Comparison of ENCODE assay signal across 8 cellular contexts in the genomic region with DNA sequence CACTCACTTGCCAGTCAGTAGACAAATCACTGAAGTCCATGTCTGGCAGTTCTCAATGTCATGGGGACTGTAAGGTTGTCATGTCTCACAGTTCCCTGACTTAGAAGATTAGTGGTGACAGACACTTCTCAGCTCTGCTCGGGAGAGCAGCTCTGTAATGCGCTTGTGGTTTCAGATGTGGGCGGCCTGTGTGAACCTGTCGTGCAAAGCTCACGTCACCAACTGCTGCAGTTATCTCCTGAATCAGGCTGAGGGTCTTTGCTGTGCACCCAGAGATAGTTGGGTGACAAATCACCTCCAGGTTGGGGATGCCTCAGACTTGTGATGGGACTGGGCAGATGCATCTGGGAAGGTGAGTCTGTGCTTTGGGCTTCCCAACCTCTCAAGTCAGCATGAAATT. TPM values are rescaled to one million over a fixed set of nuclear protein-coding genes. Genes with fewer than 3 reads are reported as not detected.
DNase-seq lines count a peak whose midpoint lies in the region; ATAC-seq and TF ChIP-seq lines count a peak whose summit lies in the region.

A gene with protein sequence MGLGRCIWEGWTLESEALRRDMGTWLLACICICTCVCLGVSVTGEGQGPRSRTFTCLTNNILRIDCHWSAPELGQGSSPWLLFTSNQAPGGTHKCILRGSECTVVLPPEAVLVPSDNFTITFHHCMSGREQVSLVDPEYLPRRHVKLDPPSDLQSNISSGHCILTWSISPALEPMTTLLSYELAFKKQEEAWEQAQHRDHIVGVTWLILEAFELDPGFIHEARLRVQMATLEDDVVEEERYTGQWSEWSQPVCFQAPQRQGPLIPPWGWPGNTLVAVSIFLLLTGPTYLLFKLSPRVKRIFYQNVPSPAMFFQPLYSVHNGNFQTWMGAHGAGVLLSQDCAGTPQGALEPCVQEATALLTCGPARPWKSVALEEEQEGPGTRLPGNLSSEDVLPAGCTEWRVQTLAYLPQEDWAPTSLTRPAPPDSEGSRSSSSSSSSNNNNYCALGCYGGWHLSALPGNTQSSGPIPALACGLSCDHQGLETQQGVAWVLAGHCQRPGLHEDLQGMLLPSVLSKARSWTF (plus strand): TSS at position 261 of the 400 bp plus-strand sequence. CDS start 64 bp downstream, at position 325.

- intact Hi-C loops in activated T-helper 2 cell treated with anti-CD3 and anti-CD28 coated beads, Interferon-gamma antibody, Interleukin-2, Interleukin-4, amounts not matched to agents 10 μg/mL and 5 μg/mL and 100 μg/mL, durations not matched to agents 14 hours and 24 hours and 36 hours (cut with micrococcal nuclease), result loop anchor here (2.0 kb wide), 1 partner anchor 31 kb away; no protein-coding TSS in a partner anchor

- H3K36me3 Mint-ChIP-seq in activated T-helper 2 cell treated with anti-CD3 and anti-CD28 coated beads, Interferon-gamma antibody, Interleukin-2, Interleukin-4, amounts not matched to agents 10 μg/mL and 5 μg/mL and 100 μg/mL, durations not matched to agents 14 hours and 24 hours and 36 hours (ENCODE audit: low read depth), result peaks cover 34% of the 10 kb centered on the region
- H3K36me3 Mint-ChIP-seq in GM23338 (ENCODE audit: low read depth), result peaks cover 36% of the 10 kb centered on the region; the same call in 2 of the 3 replicates

- no peak within 1 kb of the TSS for H2AFZ ChIP-seq in GM23338

- H3K4me1 Mint-ChIP-seq in activated T-helper 2 cell treated with anti-CD3 and anti-CD28 coated beads, Interferon-gamma antibody, Interleukin-2, Interleukin-4, amounts not matched to agents 10 μg/mL and 5 μg/mL and 100 μg/mL, durations not matched to agents 14 hours and 24 hours and 36 hours (ENCODE audit: low read depth), result peaks cover 57% of the 10 kb centered on the region
- no peaks in the 10 kb centered on the region for H3K4me1 Mint-ChIP-seq in GM23338

- DNase-seq in activated T-helper 2 cell treated with anti-CD3 and anti-CD28 coated beads, Interferon-gamma antibody, Interleukin-2, Interleukin-4, amounts not matched to agents 10 μg/mL and 5 μg/mL and 100 μg/mL, durations not matched to agents 14 hours and 24 hours and 36 hours (ENCODE audit: low spot score), result peak; percentile 65
- DNase-seq in stimulated activated CD8-positive, alpha-beta memory T cell treated with anti-CD3 and anti-CD28 coated beads, Interleukin-4, amount 100 ng/mL, for 24 hours (ENCODE audit: low read depth), result peak; percentile 65
- DNase-seq in SJCRH30 (no peak), GM23338 (ENCODE audit: low spot score) (no peak), NK-92 (lab: John Stamatoyannopoulos, UW; ENCODE audit: unreplicated experiment) (no peak)

- no peaks in the 10 kb centered on the region for H3K27me3 Mint-ChIP-seq in activated T-helper 2 cell treated with anti-CD3 and anti-CD28 coated beads, Interferon-gamma antibody, Interleukin-2, Interleukin-4, amounts not matched to agents 10 μg/mL and 5 μg/mL and 100 μg/mL, durations not matched to agents 14 hours and 24 hours and 36 hours (ENCODE audit: low read depth)
- H3K27me3 Mint-ChIP-seq in GM23338 (ENCODE audit: insufficient read depth, low read depth, poor library complexity), result peaks cover 2% of the 10 kb centered on the region

- no peaks in the 10 kb centered on the region for H3K27me3 ChIP-seq in SJCRH30
- H3K27me3 ChIP-seq in GM23338 (ENCODE audit: insufficient read depth), result no peaks in the 10 kb centered on the region

- no peaks in the 10 kb centered on the region for H3K36me3 ChIP-seq in SJCRH30
- 0 out of 2 replicates have a peak, but pooled peaks cover 3% of the 10 kb centered on the region for H3K36me3 ChIP-seq in GM23338 (ENCODE audit: insufficient read depth)

- no peaks in the 10 kb centered on the region for H3K9me3 Mint-ChIP-seq in activated T-helper 2 cell treated with anti-CD3 and anti-CD28 coated beads, Interferon-gamma antibody, Interleukin-2, Interleukin-4, amounts not matched to agents 10 μg/mL and 5 μg/mL and 100 μg/mL, durations not matched to agents 14 hours and 24 hours and 36 hours
- H3K9me3 Mint-ChIP-seq in GM23338, result peaks cover 80% of the 10 kb centered on the region

- H3K4me1 ChIP-seq in SJCRH30 (no peaks in the 10 kb centered on the region), GM23338 (ENCODE audit: insufficient read depth) (no peaks in the 10 kb centered on the region)

- no peaks in the 10 kb centered on the region for H3K9me2 ChIP-seq in GM23338 (ENCODE audit: insufficient read depth)

- H3K4me3 ChIP-seq in SJCRH30 (no peak within 1 kb of the TSS), GM23338 (no peak within 1 kb of the TSS)

- H3K27ac Mint-ChIP-seq in activated T-helper 2 cell treated with anti-CD3 and anti-CD28 coated beads, Interferon-gamma antibody, Interleukin-2, Interleukin-4, amounts not matched to agents 10 μg/mL and 5 μg/mL and 100 μg/mL, durations not matched to agents 14 hours and 24 hours and 36 hours, result peak within 1 kb of the TSS; percentile 98
- H3K27ac Mint-ChIP-seq in GM23338, result no peak within 1 kb of the TSS

- no peaks in the 10 kb centered on the region for H3K79me2 ChIP-seq in GM23338 (replicated peaks; ENCODE audit: insufficient read depth)

- H3F3A ChIP-seq in GM23338 (replicated peaks; ENCODE audit: low read depth), result no peaks in the 10 kb centered on the region

- ATAC-seq in GM19463 (IDR thresholded peaks at IDR 0.05; ENCODE audit: unreplicated experiment) (peak; percentile 81), HG03460 (IDR thresholded peaks at IDR 0.05; ENCODE audit: unreplicated experiment) (peak; percentile 74), GM23338 (no peak), GM21526 (IDR thresholded peaks at IDR 0.05; ENCODE audit: low FRiP score, unreplicated experiment) (no peak)

- no peak within 1 kb of the TSS for H3K27ac ChIP-seq in SJCRH30
- H3K27ac ChIP-seq in GM23338 (ENCODE audit: low read depth), result no peak within 1 kb of the TSS

- no peak within 1 kb of the TSS for H3K4me2 ChIP-seq in GM23338

- H4K20me1 ChIP-seq in GM23338 (replicated peaks; ENCODE audit: insufficient read depth), result no peaks in the 10 kb centered on the region

- no peak for TF ChIP-seq CTCF in GM23338 (conservative IDR thresholded peaks at IDR 0.05; ENCODE audit: low read depth in 2 of 2)

- H3K9me3 ChIP-seq in SJCRH30 (replicated peaks), result no peaks in the 10 kb centered on the region

- H3K4me3 Mint-ChIP-seq in activated T-helper 2 cell treated with anti-CD3 and anti-CD28 coated beads, Interferon-gamma antibody, Interleukin-2, Interleukin-4, amounts not matched to agents 10 μg/mL and 5 μg/mL and 100 μg/mL, durations not matched to agents 14 hours and 24 hours and 36 hours (ENCODE audit: low read depth), result peak within 1 kb of the TSS; percentile 94
- H3K4me3 Mint-ChIP-seq in GM23338, result no peak within 1 kb of the TSS

TF ChIP-seq in GM23338, 12 proteins besides CTCF, POLR2A, EP300 and RAD21 (continues in another document):
- no peak for TF ChIP-seq NANOG (IDR thresholded peaks at IDR 0.05; ENCODE audit: borderline replicate concordance)
- TF ChIP-seq ZNF331 (CRISPR knock-in tag; IDR thresholded peaks at IDR 0.05; ENCODE audit: low read depth), result no peak

RNA-seq across cellular contexts. Expression of the gene that starts here (rescaled TPM):
- 54.7 and 64.9 TPM in 2 replicates for total RNA-seq in activated T-helper 2 cell treated with anti-CD3 and anti-CD28 coated beads, Interferon-gamma antibody, Interleukin-2, Interleukin-4, amounts not matched to agents 10 μg/mL and 5 μg/mL and 100 μg/mL, durations not matched to agents 14 hours and 24 hours and 36 hours
- total RNA-seq in SJCRH30 (2014; rRNA removed; shearing (Covaris generic)), result not detected in 2 replicates
- 0.31 and 1.6 TPM in 2 replicates for total RNA-seq in GM23338 (2014; rRNA removed; shearing (Covaris generic))
- polyA plus RNA-seq in GM23338 (2016; fragmentation: Nextera tagmentation; extraction: Ambion mirVana), result 0.21 and 0.39 TPM in 2 replicates

Comparison
In these comparisons a context has a peak if more than half of its experiments do, and no peak if none do; other contexts are left out.
1. RNA of the gene that starts here (total RNA-seq): 54.7 to 64.9 TPM in activated T-helper 2 cell treated with anti-CD3 and anti-CD28 coated beads, Interferon-gamma antibody, Interleukin-2, Interleukin-4, amounts not matched to agents 10 μg/mL and 5 μg/mL and 100 μg/mL, durations not matched to agents 14 hours and 24 hours and 36 hours; 0.31 to 1.6 TPM in GM23338 and not detected in SJCRH30; every median in the first group is over 10 times any median in the second.
2. ATAC-seq: peak in GM19463 (single experiment) and HG03460 (single experiment); none in GM23338 (single experiment) and GM21526 (single experiment).
3. DNase-seq: peak in activated T-helper 2 cell treated with anti-CD3 and anti-CD28 coated beads, Interferon-gamma antibody, Interleukin-2, Interleukin-4, amounts not matched to agents 10 μg/mL and 5 μg/mL and 100 μg/mL, durations not matched to agents 14 hours and 24 hours and 36 hours (single experiment) and stimulated activated CD8-positive, alpha-beta memory T cell treated with anti-CD3 and anti-CD28 coated beads, Interleukin-4, amount 100 ng/mL, for 24 hours (single experiment); none in SJCRH30 (0 of 2), GM23338 (single experiment) and NK-92 (single experiment).